In genomic region chrX:8692886-8693285, GRCh38 we compare ENCODE assay signal across 28 cellular contexts. TPM values are rescaled to one million over a fixed set of nuclear protein-coding genes. Genes with fewer than 3 reads are reported as not detected.
DNase-seq lines count a peak whose midpoint lies in the region; ATAC-seq and TF ChIP-seq lines count a peak whose summit lies in the region.
"Had no signal": no experiment of that assay in that cellular context is flagged by ENCODE, and none has a peak within 500 bp of the region (broad histone marks: within the 10 kb centered on the region; RNA-seq: fewer than 3 reads in every experiment).

No MANE protein-coding gene starts in this region.

- H3K36me3 Mint-ChIP-seq in nephron progenitor cell (ENCODE audit: low read depth): peaks cover 28% of the 10 kb centered on the region
- H3K36me3 Mint-ChIP-seq: CD4-positive, CD25-positive, alpha-beta regulatory T cell had no signal

- H3K4me3 Mint-ChIP-seq in nephron progenitor cell: no peak overlapping the region
- H3K4me3 Mint-ChIP-seq: CD4-positive, CD25-positive, alpha-beta regulatory T cell; IgD-negative memory B cell had no signal

- peak; percentile 1 for DNase-seq in EL
- peak; percentile 52 for DNase-seq in HT1080 (ENCODE audit: low read depth)
- DNase-seq in astrocyte of the spinal cord (ENCODE audit: low read depth, low spot score): peak; percentile 12
- no peak for DNase-seq in nephron progenitor cell
- DNase-seq in uterus: no peak
- DNase-seq in NCI-H1092 treated with DMSO at 0.1 percent for 48 hours (lab: John Stamatoyannopoulos, UW): no peak
- no peak for DNase-seq in psoas muscle
- DNase-seq in stomach: no peak
- DNase-seq: CD4-positive, CD25-positive, alpha-beta regulatory T cell; GDM1; GOT3; HCEC 1CT; NCI-H1092; NCI-H1436; NCI-H187; NCI-H2081 treated with DMSO at 0.1 percent for 48 hours; NCI-H446; NCI-H524 treated with DMSO at 0.1 percent for 48 hours; NCI-H774; PC-9; SJCRH30 had no signal

- H3K4me1 ChIP-seq in uterus (no peaks in the 10 kb centered on the region), psoas muscle (no peaks in the 10 kb centered on the region), stomach (no peaks in the 10 kb centered on the region)
- H3K4me1 ChIP-seq: BLaER1, SJCRH30 had no signal

- intact Hi-C loops in uterus (cut with DNase I; ENCODE audit: low total_unique reads): no loop called here
- intact Hi-C loops in psoas muscle (cut with DNase I): no loop called here
- intact Hi-C loops in stomach (cut with DNase I; ENCODE audit: low total_unique reads): no loop called here

- peak overlapping the region; percentile 3 for H3K27ac Mint-ChIP-seq in nephron progenitor cell
- H3K27ac Mint-ChIP-seq: CD4-positive, CD25-positive, alpha-beta regulatory T cell; IgD-negative memory B cell had no signal

- no peak for TF ChIP-seq CTCF in astrocyte of the spinal cord (IDR thresholded peaks at IDR 0.05; ENCODE audit: low read depth, low read length)
- TF ChIP-seq CTCF in nephron progenitor cell (IDR thresholded peaks at IDR 0.05): no peak
- no peak for TF ChIP-seq CTCF in uterus (IDR thresholded peaks at IDR 0.05)
- no peak for TF ChIP-seq CTCF in psoas muscle (IDR thresholded peaks at IDR 0.05)
- no peak for TF ChIP-seq CTCF in stomach (IDR thresholded peaks at IDR 0.05)

- in situ Hi-C loops in astrocyte of the spinal cord (cut with HindIII; ENCODE audit: low sequenced_read_pairs): no loop called here

- TF ChIP-seq EP300 in stomach (IDR thresholded peaks at IDR 0.05): no peak

- ATAC-seq in psoas muscle: no peak
- ATAC-seq: GM12878, Right ventricle myocardium inferior, SK-N-SH treated with all-trans-retinoic acid at 6 μM for 48 hours had no signal

- 88 to 100% (median 94%) methylated on average over 1 of the region's 1 CpG for WGBS in psoas muscle, 3 donors
- WGBS in stomach, 5 donors: 87 to 100% (median 96%) methylated on average over 1 of the region's 1 CpG

- H3K9me3 ChIP-seq in uterus (no peaks in the 10 kb centered on the region), psoas muscle (peaks cover 5% of the 10 kb centered on the region), stomach (no peaks in the 10 kb centered on the region)
- H3K9me3 ChIP-seq: BLaER1, SJCRH30 had no signal

- TF ChIP-seq POLR2A in uterus (IDR thresholded peaks at IDR 0.05) (no peak), stomach (IDR thresholded peaks at IDR 0.05) (no peak)

- H3K27me3 Mint-ChIP-seq in nephron progenitor cell (ENCODE audit: low read depth, poor library complexity): peaks cover 1% of the 10 kb centered on the region
- H3K27me3 Mint-ChIP-seq: IgD-negative memory B cell had no signal

- peaks cover 4% of the 10 kb centered on the region for H3K9me3 Mint-ChIP-seq in nephron progenitor cell

- no peak overlapping the region for H3K27ac ChIP-seq in uterus
- no peak overlapping the region for H3K27ac ChIP-seq in psoas muscle
- H3K27ac ChIP-seq in stomach: no peak overlapping the region
- H3K27ac ChIP-seq: BLaER1, KMS-11, PC-9, SJCRH30 had no signal

- H3K36me3 ChIP-seq in uterus (no peaks in the 10 kb centered on the region), psoas muscle (ENCODE audit: insufficient read depth in 1 of 2, low read depth in 1 of 2) (no peaks in the 10 kb centered on the region), stomach (no peaks in the 10 kb centered on the region)
- H3K36me3 ChIP-seq: BLaER1, SJCRH30 had no signal

- no peaks in the 10 kb centered on the region for H3K27me3 ChIP-seq in uterus
- no peaks in the 10 kb centered on the region for H3K27me3 ChIP-seq in psoas muscle (ENCODE audit: insufficient read depth in 3 of 3, low read length in 2 of 3)
- H3K27me3 ChIP-seq in stomach: no peaks in the 10 kb centered on the region
- H3K27me3 ChIP-seq: BLaER1, SJCRH30 had no signal

- H3K4me1 Mint-ChIP-seq in nephron progenitor cell: peaks cover 25% of the 10 kb centered on the region
- H3K4me1 Mint-ChIP-seq: CD4-positive, CD25-positive, alpha-beta regulatory T cell; IgD-negative memory B cell had no signal

- H3K4me3 ChIP-seq in astrocyte of the spinal cord (ENCODE audit: low read depth, low read length): no peak overlapping the region
- H3K4me3 ChIP-seq in uterus: no peak overlapping the region
- H3K4me3 ChIP-seq in psoas muscle: no peak overlapping the region
- H3K4me3 ChIP-seq in stomach: no peak overlapping the region
- H3K4me3 ChIP-seq: BLaER1, GM12878, PC-9, SJCRH30 had no signal

RNA-seq across cellular contexts. Expression of gene ANOS1, which starts 39.1 kb away (rescaled TPM):
- 11.2 and 14.6 TPM in 2 replicates for total RNA-seq in HT1080 (2014; rRNA removed; shearing (Covaris generic))
- polyA plus RNA-seq in HT1080 (2015; cell fraction: cytosol; rRNA removed): 15.5 and 20.5 TPM in 2 replicates
- 30.2 and 32.0 TPM in 2 replicates for polyA plus RNA-seq in HT1080 (2015; cell fraction: nucleus; rRNA removed)
- total RNA-seq in uterus (10 to 100 TPM in 1 of 4 donors, 1 to 10 TPM in 1, under 1 TPM in 2; 0.26 to 10.6 (median 1.2) TPM), psoas muscle (10 to 100 TPM in 1 of 4 donors, 1 to 10 TPM in 3; 3.4 to 11.7 (median 5.9) TPM), stomach (10 to 100 TPM in 1 of 5 donors, 1 to 10 TPM in 2, not detected in 2; 1.8 to 10.8 (median 2.0) TPM)
- polyA plus RNA-seq in psoas muscle (1 to 10 TPM in 2 of 3 donors, under 1 TPM in 1; 0.55 to 2.2 (median 1.7) TPM), stomach (1 to 10 TPM in 1 of 3 donors, under 1 TPM in 1, not detected in 1; 0.12 to 1.3 TPM)
- total RNA-seq: CD4-positive, CD25-positive, alpha-beta regulatory T cell; RPMI7951; SJCRH30 had no signal
- polyA plus RNA-seq: CD4-positive, CD25-positive, alpha-beta regulatory T cell; IgD-negative memory B cell had no signal

Comparison
In these comparisons a context has a peak if more than half of its experiments do, and no peak if none do; other contexts are left out.
1. DNase-seq: peak in EL (single experiment), HT1080 (single experiment) and astrocyte of the spinal cord (single experiment); none in nephron progenitor cell (single experiment), uterus (0 of 2), NCI-H1092 treated with DMSO at 0.1 percent for 48 hours (single experiment), psoas muscle (0 of 2) and stomach (single experiment).